In the genomic region with DNA sequence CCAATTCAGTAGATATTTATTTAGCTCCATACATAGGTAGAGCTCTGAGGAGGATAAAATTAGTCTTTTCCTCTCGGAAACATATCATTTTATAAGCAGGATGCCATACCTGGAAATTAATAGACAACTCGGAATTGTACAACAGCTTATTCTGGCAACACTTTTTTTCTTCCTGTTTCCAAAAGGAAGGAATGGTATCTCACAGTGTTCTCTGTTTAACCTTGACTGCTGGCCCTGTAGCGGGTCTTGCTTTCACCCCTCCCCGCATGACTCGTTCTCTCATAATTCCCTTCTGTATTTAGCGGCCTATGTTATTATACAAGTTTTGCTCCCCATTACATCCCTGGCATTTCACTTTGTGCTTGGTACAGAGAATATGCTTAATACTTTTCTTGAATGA, we compare ENCODE assay signal across 20 cellular contexts. TPM values are rescaled to one million over a fixed set of nuclear protein-coding genes. Genes with fewer than 3 reads are reported as not detected.
A peak's percentile ranks its signal among the peaks of the same experiment; 100 is the strongest.
DNase-seq lines count a peak whose midpoint lies in the region; ATAC-seq and TF ChIP-seq lines count a peak whose summit lies in the region.
"Had no signal": no experiment of that assay in that cellular context is flagged by ENCODE, and none has a peak within 500 bp of the region (broad histone marks: within the 10 kb centered on the region; RNA-seq: fewer than 3 reads in every experiment).

No MANE protein-coding gene starts in this region.

- no peak for TF ChIP-seq POLR2A in esophagus muscularis mucosa (IDR thresholded peaks at IDR 0.05; ENCODE audit: low read depth)

- H2AFZ ChIP-seq in ACC112 (ENCODE audit: low read length, unreplicated experiment): no peak overlapping the region
- no peak overlapping the region for H2AFZ ChIP-seq in SU-DHL-6 (ENCODE audit: low read depth, low read length, severe bottlenecking)

- H3K36me3 ChIP-seq in ACC112 (ENCODE audit: insufficient read depth, low read length) (no peaks in the 10 kb centered on the region), SU-DHL-6 (ENCODE audit: low read length) (no peaks in the 10 kb centered on the region), mucosa of stomach (ENCODE audit: control insufficient read depth, insufficient read depth, low read length) (no peaks in the 10 kb centered on the region), esophagus muscularis mucosa (no peaks in the 10 kb centered on the region)

- peak overlapping the region; percentile 99 for H3K27ac ChIP-seq in ACC112 (ENCODE audit: low read depth, low read length)
- H3K27ac ChIP-seq in SU-DHL-6 (ENCODE audit: low read depth, low read length): peak overlapping the region; percentile 89; the same call in 1 of the 2 replicates
- peak overlapping the region in 1 of 4 donors; percentile 8 for H3K27ac ChIP-seq in esophagus muscularis mucosa (replicated peaks in 1 of 4)

- H3K9me3 ChIP-seq in SU-DHL-6 (ENCODE audit: insufficient read depth, low read length) (no peaks in the 10 kb centered on the region), mucosa of stomach (ENCODE audit: control insufficient read depth, low read length) (no peaks in the 10 kb centered on the region), esophagus muscularis mucosa (no peaks in the 10 kb centered on the region)

- H3K4me1 ChIP-seq in ACC112 (ENCODE audit: control insufficient read depth, insufficient read depth, low read length, unreplicated experiment): peaks cover 62% of the 10 kb centered on the region
- peaks cover 29% of the 10 kb centered on the region for H3K4me1 ChIP-seq in mucosa of stomach (ENCODE audit: control insufficient read depth, insufficient read depth, low read length)
- no peaks in the 10 kb centered on the region for H3K4me1 ChIP-seq in esophagus muscularis mucosa

- DNase-seq in epithelial cell of esophagus (ENCODE audit: low read depth) (peak; percentile 59), esophagus muscularis mucosa (ENCODE audit: extremely low spot score) (no peak)
- DNase-seq in activated CD4-positive, CD25-positive, alpha-beta regulatory T cell treated with anti-CD3 and anti-CD28 coated beads, Interleukin-2, amount 50 U/mL, for 72 hours: no peak
- DNase-seq: ACHN; activated naive CD8-positive, alpha-beta T cell treated with anti-CD3 and anti-CD28 coated beads, Interleukin-2, amount 10 ng/mL, durations not matched to agents 7 days and 5 days; CD4-positive, alpha-beta T cell; central memory CD4-positive, alpha-beta T cell; DMS79; effector memory CD4-positive, alpha-beta T cell; naive thymus-derived CD8-positive, alpha-beta T cell; NCI-H1694 treated with DMSO at 0.1 percent for 48 hours; stimulated activated naive CD4-positive, alpha-beta T cell treated with Interleukin-2 at 50 U/mL for 16 hours had no signal

- peaks cover 82% of the 10 kb centered on the region for H3F3A ChIP-seq in SU-DHL-6 (ENCODE audit: insufficient read depth)

- TF ChIP-seq EP300 in esophagus muscularis mucosa (IDR thresholded peaks at IDR 0.05): no peak

- no peaks in the 10 kb centered on the region for H4K20me1 ChIP-seq in SU-DHL-6 (ENCODE audit: low read depth, low read length)

- WGBS in esophagus muscularis mucosa: 95% methylated on average over 6 of the region's 6 CpGs

- H3K9ac ChIP-seq in SU-DHL-6 (ENCODE audit: low read length): no peak overlapping the region
- peak overlapping the region; percentile 25 for H3K9ac ChIP-seq in mucosa of stomach (ENCODE audit: low read length)

- no peaks in the 10 kb centered on the region for H3K9me2 ChIP-seq in SU-DHL-6 (replicated peaks; ENCODE audit: insufficient read depth, low read length)

- ATAC-seq in HG02981 (IDR thresholded peaks at IDR 0.05; ENCODE audit: unreplicated experiment): no peak
- no peak for ATAC-seq in GM19351 (IDR thresholded peaks at IDR 0.05; ENCODE audit: unreplicated experiment)
- ATAC-seq: naive thymus-derived CD8-positive, alpha-beta T cell had no signal

- intact Hi-C loops in esophagus muscularis mucosa (cut with DNase I): no loop called here

- peak overlapping the region; percentile 97 for H3K4me2 ChIP-seq in SU-DHL-6 (ENCODE audit: low read depth, low read length, poor library complexity, severe bottlenecking)

- H3K79me2 ChIP-seq in ACC112 (ENCODE audit: control insufficient read depth, insufficient read depth, low read length, unreplicated experiment) (peaks cover 16% of the 10 kb centered on the region), SU-DHL-6 (ENCODE audit: insufficient read depth, low read length) (peaks cover 22% of the 10 kb centered on the region)

- H3K4me3 ChIP-seq in ACC112 (ENCODE audit: low read depth, low read length): no peak overlapping the region
- H3K4me3 ChIP-seq in SU-DHL-6 (ENCODE audit: insufficient read depth, low read length, poor library complexity, severe bottlenecking): no peak overlapping the region
- H3K4me3 ChIP-seq in epithelial cell of esophagus (ENCODE audit: low read length): no peak overlapping the region
- H3K4me3 ChIP-seq in mucosa of stomach (ENCODE audit: low read length): no peak overlapping the region
- no peak overlapping the region for H3K4me3 ChIP-seq in esophagus muscularis mucosa

- H3K27me3 ChIP-seq in ACC112 (ENCODE audit: insufficient read depth, low read length) (no peaks in the 10 kb centered on the region), SU-DHL-6 (ENCODE audit: low read length) (no peaks in the 10 kb centered on the region), mucosa of stomach (ENCODE audit: control insufficient read depth, insufficient read depth, low read length) (no peaks in the 10 kb centered on the region), esophagus muscularis mucosa (no peaks in the 10 kb centered on the region)

- TF ChIP-seq CTCF in SU-DHL-6 (IDR thresholded peaks at IDR 0.05; ENCODE audit: insufficient read depth, low read length, poor library complexity, severe bottlenecking) (no peak), epithelial cell of esophagus (IDR thresholded peaks at IDR 0.05; ENCODE audit: insufficient read depth, low read depth, low read length, missing control alignments) (no peak), esophagus muscularis mucosa (IDR thresholded peaks at IDR 0.05) (no peak)

RNA-seq across cellular contexts. Expression of a gene that starts 2.5 kb away (rescaled TPM):
- 1 to 10 TPM; 1.2 to 9.4 (median 3.9) TPM for total RNA-seq in esophagus muscularis mucosa
- total RNA-seq: activated CD8-positive, alpha-beta memory T cell treated with anti-CD3 and anti-CD28 coated beads for 36 hours; lung microvascular endothelial cell; progenitor cell of endocrine pancreas had no signal
